Comparison of ENCODE assay signal across 9 cellular contexts in genomic region chr2:234427081-234428058, GRCh38.
DNase-seq lines count a peak whose midpoint lies in the region; ATAC-seq, FAIRE-seq and TF ChIP-seq lines count a peak whose summit lies in the region.
"Had no signal": no experiment of that assay in that cellular context is flagged by ENCODE, and none has a peak within 500 bp of the region (broad histone marks: within the 10 kb centered on the region; RNA-seq: fewer than 3 reads in every experiment).

No MANE protein-coding gene starts in this region.

- no peaks in the 10 kb centered on the region for H3K36me3 ChIP-seq in right lobe of liver
- H3K36me3 ChIP-seq: heart right ventricle had no signal

- no peaks in the 10 kb centered on the region for H3K4me1 ChIP-seq in right lobe of liver

- intact Hi-C loops in right lobe of liver (cut with DNase I) (no loop called here), lower leg skin (cut with DNase I; ENCODE audit: low total_unique reads) (loop anchor here (10.0 kb wide), 1 partner anchor 57 kb away; no protein-coding TSS in a partner anchor)

- 43% methylated on average over 10 of the region's 15 CpGs for WGBS in right lobe of liver (ENCODE audit: insufficient coverage, low coverage, low lambda C conversion rate, missing lambda C conversion rate)
- 74 to 75% methylated on average over 15 of the region's 15 CpGs for WGBS in lower leg skin, 2 donors

- no peak for ATAC-seq in activated naive CD8-positive, alpha-beta T cell treated with anti-CD3 and anti-CD28 coated beads, Interleukin-2, amount 50 U/mL, for 24 hours
- ATAC-seq in right lobe of liver: peak in 3 of 4 donors; percentile 20 to 31 (median 23)

- TF ChIP-seq CTCF in right lobe of liver (IDR thresholded peaks at IDR 0.05) (no peak), lower leg skin (IDR thresholded peaks at IDR 0.05) (no peak)

- DNase-seq in AG08395 (ENCODE audit: low spot score) (peak; percentile 70), HK-2 (ENCODE audit: unreplicated experiment) (peak; percentile 59), right lobe of liver (no peak), D341Med (ENCODE audit: low spot score) (no peak), lower leg skin (ENCODE audit: low spot score in 2 of 2) (no peak), frontal cortex (ENCODE audit: low spot score in 2 of 2) (no peak), NCI-H1436 treated with DMSO at 0.1 percent for 48 hours (lab: John Stamatoyannopoulos, UW) (no peak)
- DNase-seq in activated naive CD8-positive, alpha-beta T cell treated with anti-CD3 and anti-CD28 coated beads, Interleukin-2, amount 50 U/mL, for 24 hours: no peak
- DNase-seq: heart right ventricle had no signal

- H3K4me3 ChIP-seq in right lobe of liver (no peak overlapping the region), lower leg skin (ENCODE audit: low read depth, poor library complexity, severe bottlenecking) (no peak overlapping the region)
- H3K4me3 ChIP-seq: heart right ventricle had no signal

- no peaks in the 10 kb centered on the region for H3K27me3 Mint-ChIP-seq in activated naive CD8-positive, alpha-beta T cell treated with anti-CD3 and anti-CD28 coated beads, Interleukin-2, amount 50 U/mL, for 24 hours

- TF ChIP-seq POLR2A in right lobe of liver (IDR thresholded peaks at IDR 0.05) (no peak), lower leg skin (IDR thresholded peaks at IDR 0.05) (no peak)

- peaks cover 70% of the 10 kb centered on the region for H3K4me1 Mint-ChIP-seq in activated naive CD8-positive, alpha-beta T cell treated with anti-CD3 and anti-CD28 coated beads, Interleukin-2, amount 50 U/mL, for 24 hours

- no peaks in the 10 kb centered on the region for H3K36me3 Mint-ChIP-seq in activated naive CD8-positive, alpha-beta T cell treated with anti-CD3 and anti-CD28 coated beads, Interleukin-2, amount 50 U/mL, for 24 hours (ENCODE audit: low read depth)

- no peaks in the 10 kb centered on the region for H3K9me3 Mint-ChIP-seq in activated naive CD8-positive, alpha-beta T cell treated with anti-CD3 and anti-CD28 coated beads, Interleukin-2, amount 50 U/mL, for 24 hours

- peak overlapping the region; percentile 54 for H3K4me3 Mint-ChIP-seq in activated naive CD8-positive, alpha-beta T cell treated with anti-CD3 and anti-CD28 coated beads, Interleukin-2, amount 50 U/mL, for 24 hours

- no peaks in the 10 kb centered on the region for H3K9me3 ChIP-seq in right lobe of liver
- H3K9me3 ChIP-seq: heart right ventricle had no signal

- FAIRE-seq in frontal cortex (lab: Jason Lieb, UNC): no peak

- no peaks in the 10 kb centered on the region for H3K27me3 ChIP-seq in right lobe of liver

- peak overlapping the region in 1 of 3 donors; percentile 33 for H3K27ac ChIP-seq in right lobe of liver

- H3K27ac Mint-ChIP-seq in activated naive CD8-positive, alpha-beta T cell treated with anti-CD3 and anti-CD28 coated beads, Interleukin-2, amount 50 U/mL, for 24 hours: peak overlapping the region; percentile 89

Comparison
In these comparisons a context has a peak if more than half of its experiments do, and no peak if none do; other contexts are left out.
1. DNase-seq: peak in AG08395 (single experiment) and HK-2 (single experiment); none in activated naive CD8-positive, alpha-beta T cell treated with anti-CD3 and anti-CD28 coated beads, Interleukin-2, amount 50 U/mL, for 24 hours (single experiment), right lobe of liver (0 of 3), D341Med (single experiment), lower leg skin (0 of 2), frontal cortex (0 of 2) and NCI-H1436 treated with DMSO at 0.1 percent for 48 hours (single experiment).